In the genomic region with DNA sequence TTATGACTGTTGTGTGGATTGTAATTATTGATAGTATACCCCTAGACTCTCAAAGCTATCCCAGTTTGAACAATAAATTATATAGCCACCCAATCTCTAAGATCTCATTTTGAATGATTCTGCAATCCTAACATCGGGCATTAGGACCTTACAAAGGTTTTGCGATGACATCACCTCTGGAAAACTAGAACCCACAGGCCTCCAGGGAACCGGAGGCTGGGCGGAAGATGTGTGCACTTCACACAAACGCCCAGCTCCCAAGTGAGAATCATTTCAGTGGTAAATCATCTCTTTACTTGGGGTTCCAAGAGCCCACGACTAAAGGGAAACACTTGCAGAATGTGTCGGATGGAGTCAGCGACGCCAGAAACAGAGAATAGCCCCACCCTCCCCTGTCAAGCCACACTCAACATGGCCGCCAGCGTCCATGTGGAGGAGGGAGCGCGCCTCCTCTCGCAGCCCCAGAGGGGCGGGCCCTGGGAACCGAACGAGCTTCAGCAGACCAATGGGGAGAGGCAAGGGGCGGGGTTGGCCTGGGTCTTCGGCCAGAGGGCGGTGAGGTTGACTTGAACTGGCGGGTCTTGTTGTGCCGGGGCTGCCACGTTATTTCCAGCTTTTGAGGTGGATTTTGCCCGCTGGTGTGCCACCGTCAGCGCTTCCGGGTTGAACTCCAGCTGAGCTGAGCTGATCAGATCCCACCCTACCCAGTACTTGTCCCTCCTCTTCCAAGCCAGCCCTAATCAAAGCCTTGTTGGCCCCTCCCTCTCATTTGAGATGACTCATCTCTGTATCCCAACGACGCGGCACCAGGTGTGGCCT, we compare ENCODE assay signal across 8 cellular contexts. TPM values are rescaled to one million over a fixed set of nuclear protein-coding genes. Genes with fewer than 3 reads are reported as not detected.
A peak's percentile ranks its signal among the peaks of the same experiment; 100 is the strongest.
DNase-seq lines count a peak whose midpoint lies in the region; ATAC-seq and TF ChIP-seq lines count a peak whose summit lies in the region.

No MANE protein-coding gene starts in this region.

- ATAC-seq in RWPE2 (ENCODE audit: low read depth): peak; percentile 96
- ATAC-seq in natural killer cell treated with Interleukin-12 subunit alpha and Interleukin-12 subunit beta and Interleukin-15 and Interleukin-18, amount 100 ng/mL, for 72 hours: peak; percentile 100

- TF ChIP-seq CTCF in Loucy (conservative IDR thresholded peaks at IDR 0.05; ENCODE audit: low read length) (no peak), RWPE2 (IDR thresholded peaks at IDR 0.05; ENCODE audit: poor library complexity, severe bottlenecking) (no peak), fibroblast of pulmonary artery (IDR thresholded peaks at IDR 0.05; ENCODE audit: low read length, missing control alignments) (no peak)

- H3K36me3 ChIP-seq in H7 (replicated peaks; ENCODE audit: control insufficient read depth, insufficient read depth, low read length) (no peaks in the 10 kb centered on the region), Loucy (ENCODE audit: insufficient read depth, low read length) (no peaks in the 10 kb centered on the region), RWPE2 (ENCODE audit: low read depth) (no peaks in the 10 kb centered on the region)

- peak overlapping the region; percentile 85 for H3K27ac ChIP-seq in RWPE2 (ENCODE audit: poor library complexity, severe bottlenecking)

- H3K27me3 ChIP-seq in H7 (ENCODE audit: control insufficient read depth, insufficient read depth, low read length): no peaks in the 10 kb centered on the region
- H3K27me3 ChIP-seq in Loucy (ENCODE audit: insufficient read depth, low read length, poor library complexity, severe bottlenecking): no peaks in the 10 kb centered on the region
- no peaks in the 10 kb centered on the region for H3K27me3 ChIP-seq in RWPE2 (ENCODE audit: insufficient read depth, poor library complexity, severe bottlenecking)

- H3K4me3 ChIP-seq in H7 (ENCODE audit: insufficient read depth, low read depth, low read length): peak overlapping the region; percentile 46
- H3K4me3 ChIP-seq in Loucy (ENCODE audit: low read length, poor library complexity, severe bottlenecking): peak overlapping the region; percentile 84
- H3K4me3 ChIP-seq in RWPE2 (ENCODE audit: severe bottlenecking): peak overlapping the region; percentile 37
- peak overlapping the region; percentile 59 for H3K4me3 ChIP-seq in fibroblast of pulmonary artery (replicated peaks; ENCODE audit: low read depth, low read length)

- no peaks in the 10 kb centered on the region for H3K36me3 Mint-ChIP-seq in natural killer cell treated with Interleukin-12 subunit alpha and Interleukin-12 subunit beta and Interleukin-15 and Interleukin-18, amount 100 ng/mL, for 72 hours

- peak overlapping the region; percentile 81 for H3K9ac ChIP-seq in Loucy (ENCODE audit: low read depth, low read length, poor library complexity, severe bottlenecking)

- H3K4me3 Mint-ChIP-seq in natural killer cell treated with Interleukin-12 subunit alpha and Interleukin-12 subunit beta and Interleukin-15 and Interleukin-18, amount 100 ng/mL, for 72 hours: peak overlapping the region; percentile 95

- DNase-seq in ELR (ENCODE audit: low read depth): peak; percentile 98
- DNase-seq in H7: peak; percentile 97
- peak; percentile 99 for DNase-seq in RWPE2 (ENCODE audit: low spot score)
- DNase-seq in activated effector memory CD4-positive, alpha-beta T cell treated with Interleukin-2 at 50 U/mL for 16 hours: peak; percentile 98
- peak; percentile 98 for DNase-seq in fibroblast of pulmonary artery (ENCODE audit: low read depth)
- DNase-seq in natural killer cell treated with Interleukin-12 subunit alpha and Interleukin-12 subunit beta and Interleukin-15 and Interleukin-18, amount 100 ng/mL, for 72 hours (ENCODE audit: low spot score): peak; percentile 99
- DNase-seq in stimulated activated naive CD4-positive, alpha-beta T cell treated with Interleukin-2 at 50 U/mL for 16 hours (lab: John Stamatoyannopoulos, UW): peak; percentile 99

- peak overlapping the region; percentile 84 for H3K4me2 ChIP-seq in Loucy (ENCODE audit: low read depth, low read length, poor library complexity, severe bottlenecking)

- no peaks in the 10 kb centered on the region for H3K79me2 ChIP-seq in Loucy (ENCODE audit: insufficient read depth, low read length)

- H3K9me2 ChIP-seq in Loucy (replicated peaks; ENCODE audit: low read depth, low read length): no peaks in the 10 kb centered on the region

- H3F3A ChIP-seq in Loucy (ENCODE audit: low read depth): no peaks in the 10 kb centered on the region

- H4K20me1 ChIP-seq in Loucy (ENCODE audit: insufficient read depth, low read length, poor library complexity, severe bottlenecking): no peaks in the 10 kb centered on the region

- H3K9me3 Mint-ChIP-seq in natural killer cell treated with Interleukin-12 subunit alpha and Interleukin-12 subunit beta and Interleukin-15 and Interleukin-18, amount 100 ng/mL, for 72 hours: no peaks in the 10 kb centered on the region

- peak overlapping the region; percentile 96 for H2AFZ ChIP-seq in Loucy (ENCODE audit: low read length)

- H3K4me1 ChIP-seq in Loucy (ENCODE audit: insufficient read depth, low read length, poor library complexity, severe bottlenecking): peaks cover 13% of the 10 kb centered on the region
- peaks cover 12% of the 10 kb centered on the region for H3K4me1 ChIP-seq in RWPE2 (ENCODE audit: insufficient read depth, poor library complexity, severe bottlenecking)

- peak overlapping the region; percentile 91 to 98 for H3K27ac Mint-ChIP-seq in natural killer cell treated with Interleukin-12 subunit alpha and Interleukin-12 subunit beta and Interleukin-15 and Interleukin-18, amount 100 ng/mL, for 72 hours

- peaks cover 9 to 12% of the 10 kb centered on the region in 2 donors for H3K4me1 Mint-ChIP-seq in natural killer cell treated with Interleukin-12 subunit alpha and Interleukin-12 subunit beta and Interleukin-15 and Interleukin-18, amount 100 ng/mL, for 72 hours (ENCODE audit: low read depth in 2 of 2)

- peaks cover 0 to 5% of the 10 kb centered on the region in 2 donors for H3K27me3 Mint-ChIP-seq in natural killer cell treated with Interleukin-12 subunit alpha and Interleukin-12 subunit beta and Interleukin-15 and Interleukin-18, amount 100 ng/mL, for 72 hours

- H3K9me3 ChIP-seq in Loucy (ENCODE audit: insufficient read depth, low read depth, low read length) (no peaks in the 10 kb centered on the region), RWPE2 (ENCODE audit: severe bottlenecking) (no peaks in the 10 kb centered on the region)

RNA-seq across cellular contexts. Expression of a gene that starts 8.4 kb away (rescaled TPM):
- total RNA-seq in H7 (2014; rRNA removed; shearing (Covaris generic)): 57.7 and 58.7 TPM in 2 replicates
- total RNA-seq in natural killer cell treated with Interleukin-12 subunit alpha and Interleukin-12 subunit beta and Interleukin-15 and Interleukin-18, amount 100 ng/mL, for 72 hours: 10 to 100 TPM; 39.9 to 45.0 TPM

RNA-seq across cellular contexts. Expression of a gene that starts 18.4 kb away (rescaled TPM):
- total RNA-seq in H7 (2014; rRNA removed; shearing (Covaris generic)): 63.4 and 73.0 TPM in 2 replicates
- total RNA-seq in natural killer cell treated with Interleukin-12 subunit alpha and Interleukin-12 subunit beta and Interleukin-15 and Interleukin-18, amount 100 ng/mL, for 72 hours: 100 to 1,000 TPM in 1 of 2 donors, 10 to 100 TPM in 1; 92.0 to 124 TPM

Comparison
In these comparisons a context has a peak if more than half of its experiments do, and no peak if none do; other contexts are left out.
1. Peak in every context shown above with its lines: DNase-seq, ATAC-seq, H3K4me3 ChIP-seq and H3K27ac ChIP-seq.